8 cellular contexts compared by ENCODE assay signal in genomic region chr2:199972088-199972626, GRCh38.
"Had no signal": no experiment of that assay in that cellular context is flagged by ENCODE, and none has a peak within 500 bp of the region (broad histone marks: within the 10 kb centered on the region; RNA-seq: fewer than 3 reads in every experiment).

No MANE protein-coding gene starts in this region.

- H3K9me3 Mint-ChIP-seq: GM23338, H9 had no signal

- DNase-seq: H9, HCEC 1CT, IMR-90 had no signal

- ATAC-seq: GM23338, K562 had no signal

- H3K27ac Mint-ChIP-seq: GM23338, H9 had no signal

- H3K4me3 ChIP-seq: GM23338, K562 had no signal

- H3K27ac ChIP-seq: HL-60 had no signal

- H3K4me1 Mint-ChIP-seq: GM23338, H9 had no signal

- FAIRE-seq: H1, H54, K562 had no signal

- H3K4me3 Mint-ChIP-seq: GM23338, H9 had no signal
